ENCODE assay signal across 1 cellular context in the genomic region with DNA sequence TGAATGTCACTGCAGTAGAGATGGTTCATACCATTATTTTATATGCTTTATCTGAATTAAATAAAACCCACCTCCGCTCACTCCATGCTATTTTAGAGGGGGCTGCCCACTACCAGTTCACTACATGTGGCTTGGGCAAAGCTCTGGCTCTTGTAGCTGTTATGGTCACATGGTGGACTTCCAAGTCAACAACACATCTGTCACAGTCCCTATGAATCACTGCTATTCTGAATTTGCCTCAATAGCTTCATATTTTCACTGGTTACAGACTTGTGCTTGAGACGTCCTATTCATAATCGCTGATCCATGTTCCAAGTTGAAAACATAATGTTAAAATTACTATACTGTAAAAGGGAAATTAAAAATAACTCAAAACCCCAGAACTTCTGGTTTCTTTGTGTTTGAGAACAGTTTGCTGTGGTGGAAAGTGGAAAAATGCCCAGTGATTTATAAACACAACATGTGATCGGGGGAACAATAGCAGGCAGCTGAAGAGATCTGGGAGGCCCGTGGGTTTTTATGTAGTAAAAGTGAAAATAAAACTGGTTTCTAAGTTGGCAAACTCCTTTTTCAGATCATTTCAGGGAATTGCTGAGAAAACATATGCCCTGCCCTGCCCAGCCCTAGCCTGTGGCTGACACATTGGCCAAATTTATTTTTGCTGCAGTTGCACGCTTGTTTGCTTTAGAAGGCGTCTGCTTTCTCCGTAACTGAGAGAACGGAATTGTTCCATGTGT.
TF ChIP-seq lines count a peak whose summit lies in the region.

No MANE protein-coding gene starts in this region.

TF ChIP-seq in GM23338, 12 proteins besides CTCF, POLR2A, EP300 and RAD21 (continued from another document):
- TF ChIP-seq, protein P1, sequence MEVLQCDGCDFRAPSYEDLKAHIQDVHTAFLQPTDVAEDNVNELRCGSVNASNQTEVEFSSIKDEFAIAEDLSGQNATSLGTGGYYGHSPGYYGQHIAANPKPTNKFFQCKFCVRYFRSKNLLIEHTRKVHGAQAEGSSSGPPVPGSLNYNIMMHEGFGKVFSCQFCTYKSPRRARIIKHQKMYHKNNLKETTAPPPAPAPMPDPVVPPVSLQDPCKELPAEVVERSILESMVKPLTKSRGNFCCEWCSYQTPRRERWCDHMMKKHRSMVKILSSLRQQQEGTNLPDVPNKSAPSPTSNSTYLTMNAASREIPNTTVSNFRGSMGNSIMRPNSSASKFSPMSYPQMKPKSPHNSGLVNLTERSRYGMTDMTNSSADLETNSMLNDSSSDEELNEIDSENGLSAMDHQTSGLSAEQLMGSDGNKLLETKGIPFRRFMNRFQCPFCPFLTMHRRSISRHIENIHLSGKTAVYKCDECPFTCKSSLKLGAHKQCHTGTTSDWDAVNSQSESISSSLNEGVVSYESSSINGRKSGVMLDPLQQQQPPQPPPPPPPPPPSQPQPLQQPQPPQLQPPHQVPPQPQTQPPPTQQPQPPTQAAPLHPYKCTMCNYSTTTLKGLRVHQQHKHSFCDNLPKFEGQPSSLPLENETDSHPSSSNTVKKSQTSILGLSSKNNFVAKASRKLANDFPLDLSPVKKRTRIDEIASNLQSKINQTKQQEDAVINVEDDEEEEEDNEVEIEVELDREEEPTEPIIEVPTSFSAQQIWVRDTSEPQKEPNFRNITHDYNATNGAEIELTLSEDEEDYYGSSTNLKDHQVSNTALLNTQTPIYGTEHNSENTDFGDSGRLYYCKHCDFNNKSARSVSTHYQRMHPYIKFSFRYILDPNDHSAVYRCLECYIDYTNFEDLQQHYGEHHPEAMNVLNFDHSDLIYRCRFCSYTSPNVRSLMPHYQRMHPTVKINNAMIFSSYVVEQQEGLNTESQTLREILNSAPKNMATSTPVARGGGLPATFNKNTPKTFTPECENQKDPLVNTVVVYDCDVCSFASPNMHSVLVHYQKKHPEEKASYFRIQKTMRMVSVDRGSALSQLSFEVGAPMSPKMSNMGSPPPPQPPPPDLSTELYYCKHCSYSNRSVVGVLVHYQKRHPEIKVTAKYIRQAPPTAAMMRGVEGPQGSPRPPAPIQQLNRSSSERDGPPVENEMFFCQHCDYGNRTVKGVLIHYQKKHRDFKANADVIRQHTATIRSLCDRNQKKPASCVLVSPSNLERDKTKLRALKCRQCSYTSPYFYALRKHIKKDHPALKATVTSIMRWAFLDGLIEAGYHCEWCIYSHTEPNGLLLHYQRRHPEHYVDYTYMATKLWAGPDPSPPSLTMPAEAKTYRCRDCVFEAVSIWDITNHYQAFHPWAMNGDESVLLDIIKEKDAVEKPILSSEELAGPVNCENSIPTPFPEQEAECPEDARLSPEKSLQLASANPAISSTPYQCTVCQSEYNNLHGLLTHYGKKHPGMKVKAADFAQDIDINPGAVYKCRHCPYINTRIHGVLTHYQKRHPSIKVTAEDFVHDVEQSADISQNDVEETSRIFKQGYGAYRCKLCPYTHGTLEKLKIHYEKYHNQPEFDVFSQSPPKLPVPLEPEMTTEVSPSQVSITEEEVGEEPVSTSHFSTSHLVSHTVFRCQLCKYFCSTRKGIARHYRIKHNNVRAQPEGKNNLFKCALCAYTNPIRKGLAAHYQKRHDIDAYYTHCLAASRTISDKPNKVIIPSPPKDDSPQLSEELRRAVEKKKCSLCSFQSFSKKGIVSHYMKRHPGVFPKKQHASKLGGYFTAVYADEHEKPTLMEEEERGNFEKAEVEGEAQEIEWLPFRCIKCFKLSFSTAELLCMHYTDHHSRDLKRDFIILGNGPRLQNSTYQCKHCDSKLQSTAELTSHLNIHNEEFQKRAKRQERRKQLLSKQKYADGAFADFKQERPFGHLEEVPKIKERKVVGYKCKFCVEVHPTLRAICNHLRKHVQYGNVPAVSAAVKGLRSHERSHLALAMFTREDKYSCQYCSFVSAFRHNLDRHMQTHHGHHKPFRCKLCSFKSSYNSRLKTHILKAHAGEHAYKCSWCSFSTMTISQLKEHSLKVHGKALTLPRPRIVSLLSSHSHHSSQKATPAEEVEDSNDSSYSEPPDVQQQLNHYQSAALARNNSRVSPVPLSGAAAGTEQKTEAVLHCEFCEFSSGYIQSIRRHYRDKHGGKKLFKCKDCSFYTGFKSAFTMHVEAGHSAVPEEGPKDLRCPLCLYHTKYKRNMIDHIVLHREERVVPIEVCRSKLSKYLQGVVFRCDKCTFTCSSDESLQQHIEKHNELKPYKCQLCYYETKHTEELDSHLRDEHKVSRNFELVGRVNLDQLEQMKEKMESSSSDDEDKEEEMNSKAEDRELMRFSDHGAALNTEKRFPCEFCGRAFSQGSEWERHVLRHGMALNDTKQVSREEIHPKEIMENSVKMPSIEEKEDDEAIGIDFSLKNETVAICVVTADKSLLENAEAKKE (CRISPR knock-in tag; IDR thresholded peaks at IDR 0.05): no peak
- no peak for TF ChIP-seq POLR2AphosphoS5 (IDR thresholded peaks at IDR 0.05; ENCODE audit: low read depth)
- no peak for TF ChIP-seq ZNF331 (CRISPR knock-in tag; IDR thresholded peaks at IDR 0.05; ENCODE audit: low read depth)
